ENCODE assay signal across 20 cellular contexts in the genomic region with DNA sequence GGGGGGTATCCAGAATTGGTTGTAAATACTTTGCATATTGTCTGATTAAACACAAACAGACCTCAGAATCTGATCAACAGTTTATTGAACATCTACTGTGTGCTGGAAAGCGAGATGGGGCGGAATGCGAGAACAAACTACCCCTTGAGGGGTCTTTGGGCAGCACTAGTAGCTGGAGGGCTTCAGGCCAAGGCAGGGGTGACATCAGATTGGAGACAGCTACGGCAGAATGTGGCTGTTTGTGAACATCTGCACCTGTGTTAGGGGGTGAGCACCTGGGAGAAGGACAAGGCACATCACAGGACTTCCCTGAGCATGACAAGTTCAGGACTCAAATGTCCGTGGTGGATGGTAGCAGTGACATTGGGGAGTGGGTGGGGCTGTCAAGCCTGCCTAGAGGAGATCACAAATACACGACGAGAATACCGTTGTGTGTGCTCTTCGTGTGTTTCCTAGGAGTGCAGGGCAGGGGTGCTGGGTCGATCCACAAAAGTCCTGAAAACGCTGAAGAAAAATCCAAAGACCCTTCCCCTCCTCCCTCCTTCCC. TPM values are rescaled to one million over a fixed set of nuclear protein-coding genes. Genes with fewer than 3 reads are reported as not detected.
DNase-seq lines count a peak whose midpoint lies in the region; ATAC-seq, FAIRE-seq and TF ChIP-seq lines count a peak whose summit lies in the region.
"Had no signal": no experiment of that assay in that cellular context is flagged by ENCODE, and none has a peak within 500 bp of the region (broad histone marks: within the 10 kb centered on the region; RNA-seq: fewer than 3 reads in every experiment).

No MANE protein-coding gene starts in this region.

- in situ Hi-C loops in HepG2 (cut with HindIII; ENCODE audit: extremely low pct_ligation_motif_present, low pct_unique_long_range_greater_than_20kb) = loop anchor here (5.0 kb wide), 1 partner anchor 122 kb away; the partner anchor contains the start of gene BLCAP

- CTCF ChIA-PET in HepG2 (lab: Yijun Ruan, JAX; ENCODE audit: low intra/inter-chr PET ratio, low total read pairs) = no interaction called here
- CTCF ChIA-PET in WTC11 (lab: Charles Lee) = interaction anchor here (1.0 kb wide), 1 partner anchor 9 kb away, joined by 6 read pairs; no protein-coding TSS in a partner anchor

- FAIRE-seq in HepG2 (lab: Jason Lieb, UNC) = no peak
- FAIRE-seq: endometrium, H54 had no signal

- H3K27ac Mint-ChIP-seq in WTC11 (peak overlapping the region; percentile 51; the same call in 1 of the 2 replicates), naive B cell (peak overlapping the region in 2 of 6 donors; percentile 44 to 65)

- H3K27me3 ChIP-seq in HepG2 (ENCODE audit: control insufficient read depth in 1 of 2, insufficient read depth in 2 of 2, low read length in 2 of 2) (peaks cover 5 to 35% of the 10 kb centered on the region in 2 experiments), right lobe of liver (no peaks in the 10 kb centered on the region)
- H3K27me3 ChIP-seq: testis had no signal

- no peak overlapping the region for H2AFZ ChIP-seq in HepG2 (ENCODE audit: low read length)
- H2AFZ ChIP-seq: PC-9 had no signal

- H3K4me3 ChIP-seq in HepG2 (replicated peaks in 1 of 3; ENCODE audit: insufficient read depth in 1 of 3, low read depth in 2 of 3, low read length in 3 of 3) (no peak overlapping the region), right lobe of liver (no peak overlapping the region)

- TF ChIP-seq CTCF in HepG2 (CRISPR knock-in tag; IDR thresholded peaks at IDR 0.05) (no peak), right lobe of liver (IDR thresholded peaks at IDR 0.05) (no peak), WTC11 (IDR thresholded peaks at IDR 0.05) (no peak)

- H3K36me3 Mint-ChIP-seq in WTC11 (peaks cover 6% of the 10 kb centered on the region), naive B cell (no peaks in the 10 kb centered on the region)

- H3K9me3 ChIP-seq in HepG2 (ENCODE audit: low read length) (no peaks in the 10 kb centered on the region), right lobe of liver (no peaks in the 10 kb centered on the region)
- H3K9me3 ChIP-seq: testis had no signal

- no peak for TF ChIP-seq RAD21 in HepG2 (CRISPR knock-in tag; IDR thresholded peaks at IDR 0.05)

- TF ChIP-seq POLR2A in HepG2 (IDR thresholded peaks at IDR 0.05; ENCODE audit: insufficient read depth in 1 of 2, low read depth in 2 of 2, low read length in 2 of 2) = no peak
- no peak for TF ChIP-seq POLR2A in right lobe of liver (IDR thresholded peaks at IDR 0.05)

- H3K4me1 ChIP-seq in HepG2 (ENCODE audit: insufficient read depth, low read length) = peaks cover 35% of the 10 kb centered on the region
- H3K4me1 ChIP-seq in right lobe of liver = peaks cover 0 to 9% (median 0%) of the 10 kb centered on the region in 4 donors

- TF ChIP-seq EP300 in HepG2 (IDR thresholded peaks at IDR 0.05; ENCODE audit: low read depth in 2 of 2, low read length in 2 of 2) (no peak), HepG2 (CRISPR knock-in tag; IDR thresholded peaks at IDR 0.05; ENCODE audit: borderline replicate concordance) (no peak)

- POLR2A ChIA-PET in HepG2 (lab: Yijun Ruan, JAX) = no interaction called here
- POLR2A ChIA-PET in WTC11 (lab: Charles Lee) = interaction anchor here (0.6 kb wide), 1 partner anchor 9 kb away, joined by 3 read pairs; no protein-coding TSS in a partner anchor

- H3K4me3 Mint-ChIP-seq in WTC11 (peak overlapping the region; percentile 26), naive B cell (peak overlapping the region in 7 of 8 donors; percentile 25 to 77 (median 62))

- H3K36me3 ChIP-seq in HepG2 (replicated peaks in 1 of 2; ENCODE audit: control insufficient read depth in 1 of 2, insufficient read depth in 2 of 2, low read length in 2 of 2) (peaks cover 16 to 28% of the 10 kb centered on the region in 2 experiments), right lobe of liver (no peaks in the 10 kb centered on the region)

- DNase-seq in HepG2 (ENCODE audit: low spot score) (no peak), right lobe of liver (no peak), WTC11 (ENCODE audit: low spot score) (no peak), naive B cell (no peak), NCI-H82 treated with DMSO at 0.1 percent for 48 hours (lab: John Stamatoyannopoulos, UW; ENCODE audit: unreplicated experiment) (no peak), COLO829 (ENCODE audit: low spot score) (no peak)
- DNase-seq: activated CD4-positive, alpha-beta T cell treated with anti-CD3 and anti-CD28 coated beads, Interleukin-2, amount 50 U/mL, for 48 hours; central memory CD4-positive, alpha-beta T cell; hippocampal formation; kidney glomerular epithelial cell; NCI-H2171 treated with DMSO at 0.1 percent for 48 hours; NCI-H774; PC-9; stimulated activated CD4-positive, alpha-beta T cell treated with anti-CD3 and anti-CD28 coated beads, Interleukin-4, amount 100 ng/mL, for 1 hour; testis had no signal

- WGBS in HepG2 (ENCODE audit: low lambda C conversion rate) = 77% methylated on average over 11 of the region's 11 CpGs
- WGBS in right lobe of liver (ENCODE audit: insufficient coverage, low coverage, low lambda C conversion rate, missing lambda C conversion rate) = 72% methylated on average over 9 of the region's 11 CpGs

- BruUV-seq in HepG2 (replicated peaks; lab: Mats Ljungman, UMichigan) = TSS peak; percentile 9

- H3K27ac ChIP-seq in HepG2 (ENCODE audit: extremely low read length, insufficient read depth, low read length) = no peak overlapping the region
- H3K27ac ChIP-seq in right lobe of liver = no peak overlapping the region
- H3K27ac ChIP-seq: PC-9, SK-N-MC, testis had no signal

- H4K20me1 ChIP-seq in HepG2 (ENCODE audit: insufficient read depth, low read length) = no peaks in the 10 kb centered on the region

- ATAC-seq in HepG2 = no peak
- no peak for ATAC-seq in right lobe of liver
- ATAC-seq in WTC11 = no peak
- ATAC-seq in naive B cell (ENCODE audit: low read depth in 2 of 2) = no peak
- ATAC-seq in GM21447 (IDR thresholded peaks at IDR 0.05; ENCODE audit: unreplicated experiment) = no peak
- no peak for ATAC-seq in HG03025 (IDR thresholded peaks at IDR 0.05; ENCODE audit: low FRiP score, unreplicated experiment)

- intact Hi-C loops in HepG2 (cut with micrococcal nuclease; ENCODE audit: unreplicated experiment) (no loop called here), right lobe of liver (cut with DNase I) (no loop called here)

- H3K9me3 Mint-ChIP-seq in WTC11 (no peaks in the 10 kb centered on the region), naive B cell (no peaks in the 10 kb centered on the region)

- no peaks in the 10 kb centered on the region for H3K79me2 ChIP-seq in HepG2 (ENCODE audit: insufficient read depth, low read length)

- H3K4me2 ChIP-seq in HepG2 (ENCODE audit: low read depth, low read length) = no peak overlapping the region

- H3K4me1 Mint-ChIP-seq in WTC11 (peaks cover 37% of the 10 kb centered on the region), naive B cell (peaks cover 29 to 41% (median 31%) of the 10 kb centered on the region in 3 donors)

- H3K27me3 Mint-ChIP-seq in WTC11 (ENCODE audit: low read depth) (peaks cover 5% of the 10 kb centered on the region), naive B cell (peaks cover 4 to 32% (median 18%) of the 10 kb centered on the region in 3 donors)

- H3K9ac ChIP-seq in HepG2 (ENCODE audit: insufficient read depth, low read depth, low read length) = no peak overlapping the region

TF ChIP-seq in HepG2, 621 proteins besides CTCF, POLR2A, EP300 and RAD21 (continues in another document):
- 0 out of 2 replicates have a peak, but pooled peaks have one; percentile 18 for TF ChIP-seq MTF2 (CRISPR knock-in tag; IDR thresholded peaks at IDR 0.05; ENCODE audit: borderline replicate concordance)

TF ChIP-seq in WTC11, 78 proteins besides CTCF, POLR2A, EP300 and RAD21:
- TF ChIP-seq, protein P1, sequence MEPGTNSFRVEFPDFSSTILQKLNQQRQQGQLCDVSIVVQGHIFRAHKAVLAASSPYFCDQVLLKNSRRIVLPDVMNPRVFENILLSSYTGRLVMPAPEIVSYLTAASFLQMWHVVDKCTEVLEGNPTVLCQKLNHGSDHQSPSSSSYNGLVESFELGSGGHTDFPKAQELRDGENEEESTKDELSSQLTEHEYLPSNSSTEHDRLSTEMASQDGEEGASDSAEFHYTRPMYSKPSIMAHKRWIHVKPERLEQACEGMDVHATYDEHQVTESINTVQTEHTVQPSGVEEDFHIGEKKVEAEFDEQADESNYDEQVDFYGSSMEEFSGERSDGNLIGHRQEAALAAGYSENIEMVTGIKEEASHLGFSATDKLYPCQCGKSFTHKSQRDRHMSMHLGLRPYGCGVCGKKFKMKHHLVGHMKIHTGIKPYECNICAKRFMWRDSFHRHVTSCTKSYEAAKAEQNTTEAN (CRISPR knock-in tag; IDR thresholded peaks at IDR 0.05) = 0 out of 2 replicates have a peak, but pooled peaks have one; percentile 51
- no peak for TF ChIP-seq NR1H2 (CRISPR knock-in tag; IDR thresholded peaks at IDR 0.05)
TF ChIP-seq in WTC11: peak in this region for 1.

RNA-seq across cellular contexts. Expression of gene SRC, which starts 59.5 kb away (rescaled TPM):
- total RNA-seq in HepG2 (2016; rRNA removed; fragmentation: Illumina TruSeq; extraction: Trizol) (54.7 and 59.7 TPM in 2 replicates), right lobe of liver (10 to 100 TPM in 4 of 6 experiments, 1 to 10 TPM in 2; 3.1 to 17.3 (median 11.2) TPM), WTC11 (2021) (27.4 to 33.3 TPM (median 30.4 TPM) in 3 replicates)
- 18.4 and 21.0 TPM in 2 replicates for total RNA-seq in HepG2 (2016; cell fraction: cytosol; rRNA removed; fragmentation: Illumina TruSeq; extraction: Trizol; ENCODE audit: low read depth)
- total RNA-seq in HepG2 (2016; cell fraction: insoluble cytoplasmic fraction; rRNA removed; fragmentation: Illumina TruSeq; extraction: Trizol) = 48.2 and 56.8 TPM in 2 replicates
- total RNA-seq in HepG2 (2016; cell fraction: membrane; rRNA removed; fragmentation: Illumina TruSeq; extraction: Trizol) = 25.3 and 30.3 TPM in 2 replicates
- 60.1 and 65.6 TPM in 2 replicates for total RNA-seq in HepG2 (2016; cell fraction: nucleus; rRNA removed; fragmentation: Illumina TruSeq; extraction: Trizol)
- polyA plus RNA-seq in HepG2 (2011; rRNA removed) (192 and 229 TPM in 2 replicates), naive B cell (ENCODE audit: low read depth in 6 of 6) (1 to 10 TPM in 5 of 6 donors, not detected in 1; 1.2 to 2.3 (median 1.7) TPM)
- 97.4 and 112 TPM in 2 replicates for polyA plus RNA-seq in HepG2 (2011; cell fraction: cytosol; rRNA removed)
- 448 and 459 TPM in 2 replicates for polyA plus RNA-seq in HepG2 (2011; cell fraction: nucleus; rRNA removed)
- 148 and 158 TPM in 2 replicates for polyA plus RNA-seq in HepG2 (2012)
- polyA plus RNA-seq in HepG2 (2016; cell fraction: cytosol; fragmentation: Illumina TruSeq; extraction: Trizol; ENCODE audit: low read depth) = 3.4 and 4.0 TPM in 2 replicates
- polyA plus RNA-seq in HepG2 (2016; cell fraction: insoluble cytoplasmic fraction; fragmentation: Illumina TruSeq; extraction: Trizol; ENCODE audit: low read depth) = 43.5 and 52.9 TPM in 2 replicates
- 13.5 and 16.0 TPM in 2 replicates for polyA plus RNA-seq in HepG2 (2016; cell fraction: membrane; fragmentation: Illumina TruSeq; extraction: Trizol; ENCODE audit: low read depth)
- polyA plus RNA-seq in HepG2 (2016; cell fraction: nucleus; fragmentation: Illumina TruSeq; extraction: Trizol; ENCODE audit: insufficient read depth, low read depth) = 92.1 and 101 TPM in 2 replicates
- 0.87 and 280 TPM in 2 replicates for polyA minus RNA-seq in HepG2 (2011; rRNA and poly(A)+ RNA removed; ENCODE audit: low replicate concordance)
- polyA minus RNA-seq in HepG2 (2011; cell fraction: cytosol; rRNA and poly(A)+ RNA removed) = 92.5 and 127 TPM in 2 replicates
- 209 and 267 TPM in 2 replicates for polyA minus RNA-seq in HepG2 (2011; cell fraction: nucleus; rRNA and poly(A)+ RNA removed)
